Comparison of ENCODE assay signal across 23 cellular contexts in genomic region chr9:110602281-110602680, GRCh38. TPM values are rescaled to one million over a fixed set of nuclear protein-coding genes. Genes with fewer than 3 reads are reported as not detected.
DNase-seq lines count a peak whose midpoint lies in the region; ATAC-seq, FAIRE-seq and TF ChIP-seq lines count a peak whose summit lies in the region.
"Had no signal": no experiment of that assay in that cellular context is flagged by ENCODE, and none has a peak within 500 bp of the region (broad histone marks: within the 10 kb centered on the region; RNA-seq: fewer than 3 reads in every experiment).

No MANE protein-coding gene starts in this region.

- no peak overlapping the region for H3K4me3 Mint-ChIP-seq in neural crest cell
- no peak overlapping the region for H3K4me3 Mint-ChIP-seq in activated T-helper 17 cell treated with anti-CD3 and anti-CD28 coated beads, Interleukin-2, amount 50 U/mL, for 72 hours
- H3K4me3 Mint-ChIP-seq: natural killer cell; T-helper 1 cell treated with Interleukin-12 subunit alpha and Interleukin-12 subunit beta and Interleukin-4 antibody, amounts not matched to agents 30 μg/mL and 1 μg/mL, for 36 hours had no signal

- H3K9me3 Mint-ChIP-seq in neural crest cell, result peaks cover 8% of the 10 kb centered on the region
- no peaks in the 10 kb centered on the region for H3K9me3 Mint-ChIP-seq in activated T-helper 17 cell treated with anti-CD3 and anti-CD28 coated beads, Interleukin-2, amount 50 U/mL, for 72 hours
- H3K9me3 Mint-ChIP-seq: T-helper 1 cell treated with Interleukin-12 subunit alpha and Interleukin-12 subunit beta and Interleukin-4 antibody, amounts not matched to agents 30 μg/mL and 1 μg/mL, for 36 hours had no signal

- no peaks in the 10 kb centered on the region for H3K27me3 Mint-ChIP-seq in neural crest cell (ENCODE audit: low read depth)
- H3K27me3 Mint-ChIP-seq in activated T-helper 17 cell treated with anti-CD3 and anti-CD28 coated beads, Interleukin-2, amount 50 U/mL, for 72 hours, result no peaks in the 10 kb centered on the region

- TF ChIP-seq CTCF in neural crest cell (conservative IDR thresholded peaks at IDR 0.05), result no peak

- ATAC-seq in esophagus mucosa, result peak; percentile 99
- no peak for ATAC-seq in activated T-helper 17 cell treated with anti-CD3 and anti-CD28 coated beads, Interleukin-2, amount 50 U/mL, for 72 hours (replicated peaks)
- ATAC-seq: natural killer cell, sciatic nerve had no signal

- FAIRE-seq in RCC 7860 (lab: Jason Lieb, UNC), result no peak
- FAIRE-seq: endothelial cell of umbilical vein, GM19239, H54 had no signal

- H3K4me1 Mint-ChIP-seq in neural crest cell, result peaks cover 4% of the 10 kb centered on the region
- H3K4me1 Mint-ChIP-seq in activated T-helper 17 cell treated with anti-CD3 and anti-CD28 coated beads, Interleukin-2, amount 50 U/mL, for 72 hours, result no peaks in the 10 kb centered on the region
- H3K4me1 Mint-ChIP-seq: natural killer cell had no signal

- H3K27ac Mint-ChIP-seq in neural crest cell (ENCODE audit: unreplicated experiment), result peak overlapping the region; percentile 13
- no peak overlapping the region for H3K27ac Mint-ChIP-seq in activated T-helper 17 cell treated with anti-CD3 and anti-CD28 coated beads, Interleukin-2, amount 50 U/mL, for 72 hours
- H3K27ac Mint-ChIP-seq: natural killer cell; T-helper 1 cell treated with Interleukin-12 subunit alpha and Interleukin-12 subunit beta and Interleukin-4 antibody, amounts not matched to agents 30 μg/mL and 1 μg/mL, for 36 hours had no signal

- DNase-seq in H4 (ENCODE audit: low spot score) (peak; percentile 36), NCI-H2171 treated with DMSO at 0.1 percent for 48 hours (lab: John Stamatoyannopoulos, UW) (peak; percentile 83), neural crest cell (ENCODE audit: low read depth, low spot score) (no peak), activated T-cell treated with anti-CD3 and anti-CD28 coated beads for 4 hours (no peak), COR-L47 (lab: John Stamatoyannopoulos, UW) (no peak), RCC 7860 (ENCODE audit: low spot score) (no peak)
- DNase-seq: activated gamma-delta T cell, dermis blood vessel endothelial cell, foreskin melanocyte, hypothalamus, kidney glomerular epithelial cell, natural killer cell, NCI-H1417 treated with DMSO at 0.1 percent for 48 hours, NCI-H82, substantia nigra had no signal

- H3K36me3 Mint-ChIP-seq in neural crest cell (ENCODE audit: low read depth), result peaks cover 8% of the 10 kb centered on the region
- no peaks in the 10 kb centered on the region for H3K36me3 Mint-ChIP-seq in activated T-helper 17 cell treated with anti-CD3 and anti-CD28 coated beads, Interleukin-2, amount 50 U/mL, for 72 hours (ENCODE audit: low read depth)
- H3K36me3 Mint-ChIP-seq: natural killer cell had no signal

RNA-seq across cellular contexts. Expression of gene SVEP1, which starts 22.7 kb away (rescaled TPM):
- 0.16 and 0.41 TPM in 2 replicates for total RNA-seq in H4 (2014; rRNA removed; shearing (Covaris generic))
- 1.2 TPM for total RNA-seq in esophagus mucosa
- total RNA-seq in neural crest cell, result 1.3 and 1.5 TPM in 2 replicates
- total RNA-seq in activated T-helper 17 cell treated with anti-CD3 and anti-CD28 coated beads, Interleukin-2, amount 50 U/mL, for 72 hours, result under 1 TPM; 0.11 to 0.13 TPM
- total RNA-seq: natural killer cell, SJSA1 had no signal

Comparison
In these comparisons a context has a peak if more than half of its experiments do, and no peak if none do; other contexts are left out.
1. DNase-seq: peak in H4 (single experiment) and NCI-H2171 treated with DMSO at 0.1 percent for 48 hours (single experiment); none in neural crest cell (single experiment), activated T-cell treated with anti-CD3 and anti-CD28 coated beads for 4 hours (single experiment), COR-L47 (single experiment) and RCC 7860 (single experiment).